In the genomic region with DNA sequence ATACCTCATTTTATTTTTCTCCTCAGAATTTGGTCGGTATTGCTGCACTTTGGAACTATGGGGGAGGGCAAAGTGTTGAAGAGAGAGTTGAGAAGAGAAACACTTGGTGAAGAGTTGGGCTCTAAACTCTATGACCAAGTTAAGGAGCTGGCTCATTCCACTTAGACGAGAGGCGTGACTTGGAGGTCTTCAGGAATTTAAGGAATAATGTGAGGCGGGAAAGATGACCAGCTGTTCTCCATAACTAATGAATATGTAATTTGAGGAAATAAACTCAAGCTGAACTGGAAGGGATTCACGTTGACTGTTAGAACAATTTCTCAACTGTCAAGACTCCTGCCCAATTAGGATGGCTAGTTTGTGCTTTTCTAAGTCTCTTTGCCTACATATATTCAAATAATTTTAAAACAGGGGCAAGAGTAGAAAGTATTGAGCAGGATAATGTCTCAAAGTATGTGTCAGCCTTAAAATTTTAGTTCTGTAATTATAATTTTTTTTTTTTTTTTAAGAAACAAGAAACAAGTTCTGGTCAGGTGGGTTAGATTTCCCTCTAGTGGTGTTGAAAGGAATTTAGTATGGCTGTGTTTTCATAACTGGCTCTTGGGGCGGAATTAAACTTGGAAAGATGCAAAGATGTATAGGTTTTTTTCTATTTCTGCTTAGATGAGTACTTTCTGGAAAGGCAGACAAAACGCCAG, we compare ENCODE assay signal across 8 cellular contexts. TPM values are rescaled to one million over a fixed set of nuclear protein-coding genes. Genes with fewer than 3 reads are reported as not detected.
DNase-seq lines count a peak whose midpoint lies in the region; ATAC-seq and TF ChIP-seq lines count a peak whose summit lies in the region.

No MANE protein-coding gene starts in this region.

- peaks cover 10% of the 10 kb centered on the region for H3K4me1 Mint-ChIP-seq in endodermal cell
- H3K4me1 Mint-ChIP-seq in nephron = peaks cover 20% of the 10 kb centered on the region

- H3K27ac Mint-ChIP-seq in endodermal cell (no peak overlapping the region), nephron (peak overlapping the region in 2 of 3 experiments; percentile 56 to 64)
- no peak overlapping the region for H3K27ac Mint-ChIP-seq in activated naive CD4-positive, alpha-beta T cell treated with anti-CD3 and anti-CD28 coated beads, Interleukin-2, amount 50 U/mL, for 72 hours

- no peak overlapping the region for H3K27ac ChIP-seq in endodermal cell (ENCODE audit: low read depth, low read length)

- ATAC-seq in GM21367 (IDR thresholded peaks at IDR 0.05; ENCODE audit: unreplicated experiment) = no peak
- no peak for ATAC-seq in HG03196 (IDR thresholded peaks at IDR 0.05; ENCODE audit: unreplicated experiment)
- no peak for ATAC-seq in activated naive CD4-positive, alpha-beta T cell treated with anti-CD3 and anti-CD28 coated beads, Interleukin-2, amount 50 U/mL, for 72 hours

- H3K9me3 ChIP-seq in endodermal cell (ENCODE audit: control insufficient read depth, low read length) = no peaks in the 10 kb centered on the region

- no peaks in the 10 kb centered on the region for H3K4me1 ChIP-seq in endodermal cell (ENCODE audit: control insufficient read depth, insufficient read depth, low read length)

- WGBS in endodermal cell (ENCODE audit: insufficient coverage in 1 of 2, insufficient read length in 1 of 2), 2 experiments = 46 to 59% methylated on average over 5 to 7 of the region's 7 CpGs

- peaks cover 67% of the 10 kb centered on the region for H3K27me3 ChIP-seq in endodermal cell (ENCODE audit: control insufficient read depth, insufficient read depth, low read length, poor library complexity, severe bottlenecking)

- H3K27me3 Mint-ChIP-seq in endodermal cell (ENCODE audit: insufficient read depth) (peaks cover 88% of the 10 kb centered on the region), nephron (ENCODE audit: low read depth) (no peaks in the 10 kb centered on the region)

- H3K36me3 Mint-ChIP-seq in endodermal cell (ENCODE audit: low read depth) = no peaks in the 10 kb centered on the region
- peaks cover 22% of the 10 kb centered on the region for H3K36me3 Mint-ChIP-seq in nephron (ENCODE audit: low read depth)
- H3K36me3 Mint-ChIP-seq in activated naive CD4-positive, alpha-beta T cell treated with anti-CD3 and anti-CD28 coated beads, Interleukin-2, amount 50 U/mL, for 72 hours = no peaks in the 10 kb centered on the region

- H3K9me3 Mint-ChIP-seq in endodermal cell (no peaks in the 10 kb centered on the region), nephron (no peaks in the 10 kb centered on the region)
- H3K9me3 Mint-ChIP-seq in activated naive CD4-positive, alpha-beta T cell treated with anti-CD3 and anti-CD28 coated beads, Interleukin-2, amount 50 U/mL, for 72 hours = no peaks in the 10 kb centered on the region

- no peak overlapping the region for H3K4me3 ChIP-seq in endodermal cell (ENCODE audit: low read length)

- peak; percentile 82 for TF ChIP-seq CTCF in endodermal cell (conservative IDR thresholded peaks at IDR 0.05)
- TF ChIP-seq CTCF in nephron (IDR thresholded peaks at IDR 0.05; ENCODE audit: unreplicated experiment in 3 of 3) = peak; percentile 71 to 82 (median 80)

- H3K9ac ChIP-seq in endodermal cell (ENCODE audit: extremely low read depth, low read length, poor library complexity, severe bottlenecking) = no peak overlapping the region

- no peaks in the 10 kb centered on the region for H3K36me3 ChIP-seq in endodermal cell (ENCODE audit: control insufficient read depth, insufficient read depth, low read length)

- H3K4me3 Mint-ChIP-seq in endodermal cell (no peak overlapping the region), nephron (no peak overlapping the region)

- DNase-seq in ELR (ENCODE audit: low read depth) = peak; percentile 48
- DNase-seq in NCI-H1694 (lab: John Stamatoyannopoulos, UW) = peak; percentile 30
- no peak for DNase-seq in endodermal cell
- DNase-seq in activated T-cell treated with anti-CD3 and anti-CD28 coated beads, Interleukin-2, amount 50 U/mL, for 48 hours = no peak
- DNase-seq in activated naive CD4-positive, alpha-beta T cell treated with anti-CD3 and anti-CD28 coated beads, Interleukin-2, amount 50 U/mL, for 72 hours (ENCODE audit: low spot score in 2 of 2) = no peak

RNA-seq across cellular contexts. Expression of a gene that starts 33.4 kb away (rescaled TPM):
- not detected for total RNA-seq in endodermal cell
- not detected for polyA plus RNA-seq in endodermal cell (2013, experiment 1 of 2)
- polyA plus RNA-seq in endodermal cell (2013, experiment 2 of 2) = not detected
- not detected for total RNA-seq in activated naive CD4-positive, alpha-beta T cell treated with anti-CD3 and anti-CD28 coated beads, Interleukin-2, amount 50 U/mL, for 72 hours

Comparison
In these comparisons a context has a peak if more than half of its experiments do, and no peak if none do; other contexts are left out.
1. DNase-seq: peak in ELR (single experiment) and NCI-H1694 (single experiment); none in endodermal cell (single experiment), activated T-cell treated with anti-CD3 and anti-CD28 coated beads, Interleukin-2, amount 50 U/mL, for 48 hours (0 of 2) and activated naive CD4-positive, alpha-beta T cell treated with anti-CD3 and anti-CD28 coated beads, Interleukin-2, amount 50 U/mL, for 72 hours (0 of 2).
2. H3K27ac Mint-ChIP-seq: peak in nephron (2 of 3); none in endodermal cell (single experiment) and activated naive CD4-positive, alpha-beta T cell treated with anti-CD3 and anti-CD28 coated beads, Interleukin-2, amount 50 U/mL, for 72 hours (0 of 2).